ENCODE assay signal across 23 cellular contexts in genomic region chr10:94293344-94293743, GRCh38.
A peak's percentile ranks its signal among the peaks of the same experiment; 100 is the strongest.
DNase-seq lines count a peak whose midpoint lies in the region; ATAC-seq and TF ChIP-seq lines count a peak whose summit lies in the region.
"Had no signal": no experiment of that assay in that cellular context is flagged by ENCODE, and none has a peak within 500 bp of the region (broad histone marks: within the 10 kb centered on the region; RNA-seq: fewer than 3 reads in every experiment).

No MANE protein-coding gene starts in this region.

- peak overlapping the region; percentile 14 to 31 for H3K27ac ChIP-seq in ascending aorta
- H3K27ac ChIP-seq: esophagus squamous epithelium, KMS-11, lower lobe of right lung, SJSA1 had no signal

- TF ChIP-seq CTCF in AG10803 (conservative IDR thresholded peaks at IDR 0.05; ENCODE audit: low read length), result no peak
- TF ChIP-seq CTCF in ascending aorta (IDR thresholded peaks at IDR 0.05), result no peak

- intact Hi-C loops in ascending aorta (cut with DNase I), result no loop called here

- ATAC-seq in HG03442 (IDR thresholded peaks at IDR 0.05; ENCODE audit: unreplicated experiment) (no peak), GM21723 (IDR thresholded peaks at IDR 0.05; ENCODE audit: unreplicated experiment) (no peak)
- ATAC-seq: activated CD8-positive, alpha-beta T cell treated with anti-CD3 and anti-CD28 coated beads, Interleukin-2, amount 10 ng/mL, durations not matched to agents 7 days and 5 days; lower lobe of right lung had no signal

- DNase-seq in AG10803 (ENCODE audit: low read depth) (peak; percentile 41), ascending aorta (ENCODE audit: low spot score in 2 of 2) (no peak), globus pallidus (ENCODE audit: low spot score) (peak; percentile 4), putamen (ENCODE audit: low spot score) (peak; percentile 8), HCEC 1CT (no peak)
- no peak for DNase-seq in activated CD8-positive, alpha-beta memory T cell treated with anti-CD3 and anti-CD28 coated beads, Interleukin-2, amount 50 U/mL, for 4 hours
- DNase-seq: activated B cell treated with CpG ODN at 0.5 μM for 24 hours; activated CD8-positive, alpha-beta T cell treated with anti-CD3 and anti-CD28 coated beads, Interleukin-2, amount 10 ng/mL, durations not matched to agents 7 days and 5 days; activated naive CD4-positive, alpha-beta T cell; activated T-cell treated with anti-CD3 and anti-CD28 coated beads, Interleukin-2, amount 50 U/mL, for 24 hours; CD4-positive, alpha-beta T cell; effector memory CD4-positive, alpha-beta T cell; esophagus squamous epithelium; hippocampal formation; lower lobe of right lung; NCI-H1930; NCI-H345; NCI-H82 had no signal

- H3K4me3 ChIP-seq in AG10803 (ENCODE audit: low read length) (no peak overlapping the region), ascending aorta (no peak overlapping the region)
- H3K4me3 ChIP-seq: esophagus squamous epithelium, HAP-1, lower lobe of right lung, SJSA1 had no signal

- H3K27me3 ChIP-seq in ascending aorta, result no peaks in the 10 kb centered on the region
- H3K27me3 ChIP-seq: esophagus squamous epithelium, SJSA1 had no signal

- no peaks in the 10 kb centered on the region for H3K9me3 ChIP-seq in ascending aorta
- H3K9me3 ChIP-seq: esophagus squamous epithelium, HAP-1, lower lobe of right lung, SJSA1 had no signal

- H3K36me3 ChIP-seq in ascending aorta, result peaks cover 1 to 8% of the 10 kb centered on the region in 2 donors
- H3K36me3 ChIP-seq: esophagus squamous epithelium, HAP-1, lower lobe of right lung had no signal

- H3K4me1 ChIP-seq in ascending aorta, result peaks cover 0 to 12% of the 10 kb centered on the region in 2 donors
- H3K4me1 ChIP-seq: HAP-1 had no signal

Comparison
In these comparisons a context has a peak if more than half of its experiments do, and no peak if none do; other contexts are left out.
1. DNase-seq: peak in AG10803 (single experiment), globus pallidus (single experiment) and putamen (single experiment); none in ascending aorta (0 of 2), HCEC 1CT (single experiment) and activated CD8-positive, alpha-beta memory T cell treated with anti-CD3 and anti-CD28 coated beads, Interleukin-2, amount 50 U/mL, for 4 hours (single experiment).